ENCODE assay signal across 9 cellular contexts in the genomic region with DNA sequence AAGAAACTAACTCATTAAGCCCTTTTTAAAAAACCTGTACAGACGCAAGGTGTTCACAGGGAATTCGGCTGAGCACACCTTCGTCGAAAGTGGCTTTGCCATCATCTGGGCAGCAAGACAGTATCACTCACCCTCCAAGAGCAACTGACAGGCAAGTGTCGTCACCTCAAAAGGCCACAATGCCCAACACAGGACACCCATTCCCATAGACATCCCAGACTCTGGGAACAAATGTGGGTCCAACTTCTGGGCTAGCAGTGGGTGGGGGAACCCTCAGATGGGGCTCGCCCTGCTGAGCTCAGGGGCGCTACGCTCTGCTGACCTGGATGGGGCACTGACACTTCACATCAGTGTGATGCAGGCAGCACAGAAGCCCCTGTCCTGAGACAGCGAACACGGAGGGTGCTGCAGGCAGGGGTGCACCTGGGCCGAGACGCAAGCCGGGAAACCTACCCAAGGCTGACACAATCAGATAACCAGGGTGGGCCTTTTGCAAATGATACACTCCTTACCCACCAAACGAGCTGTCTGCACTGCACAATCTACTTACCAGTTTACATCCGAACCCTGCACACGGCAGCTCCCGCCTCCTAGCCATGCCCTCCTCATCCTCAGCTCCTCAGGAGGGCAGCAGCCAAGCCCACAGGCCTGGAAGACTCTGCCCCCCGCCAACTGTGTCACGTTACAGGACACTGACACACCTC. TPM values are rescaled to one million over a fixed set of nuclear protein-coding genes. Genes with fewer than 3 reads are reported as not detected.
DNase-seq lines count a peak whose midpoint lies in the region; ATAC-seq and TF ChIP-seq lines count a peak whose summit lies in the region.
"Had no signal": no experiment of that assay in that cellular context is flagged by ENCODE, and none has a peak within 500 bp of the region (broad histone marks: within the 10 kb centered on the region; RNA-seq: fewer than 3 reads in every experiment).

No MANE protein-coding gene starts in this region.

- H3K79me1 ChIP-seq in mesenchymal stem cell (replicated peaks; ENCODE audit: low read length, poor library complexity, severe bottlenecking), result peaks cover 4% of the 10 kb centered on the region

- H2AFZ ChIP-seq in mesenchymal stem cell (ENCODE audit: low read depth, low read length), result no peak overlapping the region

- intact Hi-C loops in activated CD4-positive, alpha-beta memory T cell treated with anti-CD3 and anti-CD28 coated beads for 36 hours (cut with micrococcal nuclease), result no loop called here

- H3K14ac ChIP-seq in mesenchymal stem cell (ENCODE audit: low read length in 2 of 2), result peak overlapping the region in 1 of 2 experiments; percentile 63

- H2AK5ac ChIP-seq in mesenchymal stem cell (ENCODE audit: low read length, severe bottlenecking), result no peak overlapping the region

- ATAC-seq in central memory CD8-positive, alpha-beta T cell (replicated peaks; ENCODE audit: extremely low read depth, poor library complexity, severe bottlenecking), result no peak
- ATAC-seq in thoracic aorta (ENCODE audit: insufficient number of reproducible peaks, low FRiP score, low read depth), result no peak
- no peak for ATAC-seq in activated T-cell treated with anti-CD3 and anti-CD28 coated beads, Interleukin-2, amount 50 U/mL, for 72 hours (replicated peaks in 1 of 2)

- peak overlapping the region; percentile 82 for H3K4me2 ChIP-seq in mesenchymal stem cell (ENCODE audit: low read length, poor library complexity, severe bottlenecking)

- CTCF ChIA-PET in activated CD4-positive, alpha-beta memory T cell treated with anti-CD3 and anti-CD28 coated beads, Interleukin-2, amount 10 ng/mL, durations not matched to agents 7 days and 5 days (lab: Charles Lee), result no interaction called here
- CTCF ChIA-PET in activated CD4-positive, alpha-beta memory T cell treated with anti-CD3 and anti-CD28 coated beads for 36 hours (lab: Charles Lee), result no interaction called here

- H3K4me1 Mint-ChIP-seq in activated CD4-positive, alpha-beta memory T cell treated with anti-CD3 and anti-CD28 coated beads, Interleukin-2, amount 10 ng/mL, durations not matched to agents 7 days and 5 days, result peaks cover 11% of the 10 kb centered on the region
- H3K4me1 Mint-ChIP-seq in activated CD4-positive, alpha-beta memory T cell treated with anti-CD3 and anti-CD28 coated beads for 36 hours (ENCODE audit: low read depth), result peaks cover 13% of the 10 kb centered on the region
- H3K4me1 Mint-ChIP-seq in central memory CD8-positive, alpha-beta T cell, result peaks cover 5% of the 10 kb centered on the region
- H3K4me1 Mint-ChIP-seq in activated T-cell treated with anti-CD3 and anti-CD28 coated beads, Interleukin-2, amount 50 U/mL, for 72 hours (ENCODE audit: low read depth), result peaks cover 7% of the 10 kb centered on the region
- H3K4me1 Mint-ChIP-seq: activated CD4-positive, alpha-beta T cell treated with anti-CD3 and anti-CD28 coated beads, Interleukin-2, amount 10 ng/mL, durations not matched to agents 24 days and 14 days had no signal

- H3K18ac ChIP-seq in mesenchymal stem cell (ENCODE audit: low read depth in 1 of 2, low read length in 2 of 2), result no peak overlapping the region

- no peaks in the 10 kb centered on the region for H3K9me3 Mint-ChIP-seq in activated CD4-positive, alpha-beta memory T cell treated with anti-CD3 and anti-CD28 coated beads, Interleukin-2, amount 10 ng/mL, durations not matched to agents 7 days and 5 days
- H3K9me3 Mint-ChIP-seq in activated CD4-positive, alpha-beta memory T cell treated with anti-CD3 and anti-CD28 coated beads for 36 hours, result no peaks in the 10 kb centered on the region
- H3K9me3 Mint-ChIP-seq in central memory CD8-positive, alpha-beta T cell, result no peaks in the 10 kb centered on the region
- no peaks in the 10 kb centered on the region for H3K9me3 Mint-ChIP-seq in activated T-cell treated with anti-CD3 and anti-CD28 coated beads, Interleukin-2, amount 50 U/mL, for 72 hours
- H3K9me3 Mint-ChIP-seq: activated CD4-positive, alpha-beta T cell treated with anti-CD3 and anti-CD28 coated beads, Interleukin-2, amount 10 ng/mL, durations not matched to agents 24 days and 14 days had no signal

- H4K91ac ChIP-seq in mesenchymal stem cell (ENCODE audit: low read length), result no peak overlapping the region

- H3K9me3 ChIP-seq in mesenchymal stem cell (ENCODE audit: control insufficient read depth, low read length), result no peaks in the 10 kb centered on the region
- H3K9me3 ChIP-seq in thoracic aorta, result no peaks in the 10 kb centered on the region

- peaks cover 38% of the 10 kb centered on the region for H3K27me3 Mint-ChIP-seq in activated CD4-positive, alpha-beta memory T cell treated with anti-CD3 and anti-CD28 coated beads, Interleukin-2, amount 10 ng/mL, durations not matched to agents 7 days and 5 days
- peaks cover 40% of the 10 kb centered on the region for H3K27me3 Mint-ChIP-seq in activated CD4-positive, alpha-beta memory T cell treated with anti-CD3 and anti-CD28 coated beads for 36 hours
- peaks cover 65% of the 10 kb centered on the region for H3K27me3 Mint-ChIP-seq in central memory CD8-positive, alpha-beta T cell
- H3K27me3 Mint-ChIP-seq in activated T-cell treated with anti-CD3 and anti-CD28 coated beads, Interleukin-2, amount 50 U/mL, for 72 hours (ENCODE audit: low read depth), result peaks cover 45% of the 10 kb centered on the region

- peak overlapping the region in 1 of 2 experiments; percentile 15 for H2BK12ac ChIP-seq in mesenchymal stem cell (ENCODE audit: low read length in 2 of 2)

- POLR2A ChIA-PET in activated CD4-positive, alpha-beta memory T cell treated with anti-CD3 and anti-CD28 coated beads, Interleukin-2, amount 10 ng/mL, durations not matched to agents 7 days and 5 days (lab: Charles Lee), result no interaction called here
- POLR2A ChIA-PET in activated CD4-positive, alpha-beta memory T cell treated with anti-CD3 and anti-CD28 coated beads for 36 hours (lab: Charles Lee), result no interaction called here

- H3K27ac ChIP-seq in mesenchymal stem cell (ENCODE audit: low read length, poor library complexity, severe bottlenecking) (no peak overlapping the region), thoracic aorta (peak overlapping the region; percentile 63 to 67)

- H3K36me3 ChIP-seq in mesenchymal stem cell (ENCODE audit: control insufficient read depth in 1 of 2, insufficient read depth in 2 of 2, low read depth in 1 of 2, low read length in 2 of 2) (peaks cover 0 to 6% of the 10 kb centered on the region in 2 experiments), thoracic aorta (no peaks in the 10 kb centered on the region)

- H3K23ac ChIP-seq in mesenchymal stem cell (ENCODE audit: low read length in 2 of 2), result peak overlapping the region in 1 of 2 experiments; percentile 46

- no peak overlapping the region for H3K4ac ChIP-seq in mesenchymal stem cell (ENCODE audit: low read depth in 1 of 2, low read length in 2 of 2)

- H2BK5ac ChIP-seq in mesenchymal stem cell (ENCODE audit: low read depth, low read length, poor library complexity, severe bottlenecking), result no peak overlapping the region

- no peak overlapping the region for H2BK15ac ChIP-seq in mesenchymal stem cell (ENCODE audit: low read depth, poor library complexity, severe bottlenecking)

- H3K9ac ChIP-seq in mesenchymal stem cell (ENCODE audit: low read length), result peak overlapping the region; percentile 90

- DNase-seq in activated CD4-positive, alpha-beta memory T cell treated with anti-CD3 and anti-CD28 coated beads, Interleukin-2, amount 10 ng/mL, durations not matched to agents 7 days and 5 days, result no peak
- DNase-seq in activated CD4-positive, alpha-beta memory T cell treated with anti-CD3 and anti-CD28 coated beads for 36 hours, result no peak
- DNase-seq in central memory CD8-positive, alpha-beta T cell (ENCODE audit: low spot score in 2 of 2), result no peak
- DNase-seq in mesenchymal stem cell (no peak), thoracic aorta (ENCODE audit: low spot score) (no peak), nucleus accumbens (lab: John Stamatoyannopoulos, UW) (no peak)
- no peak for DNase-seq in activated T-cell treated with anti-CD3 and anti-CD28 coated beads, Interleukin-2, amount 50 U/mL, for 1 hour
- no peak for DNase-seq in activated T-cell treated with anti-CD3 and anti-CD28 coated beads, Interleukin-2, amount 50 U/mL, for 72 hours
- DNase-seq: activated CD4-positive, alpha-beta T cell treated with anti-CD3 and anti-CD28 coated beads, Interleukin-2, amount 10 ng/mL, durations not matched to agents 24 days and 14 days had no signal

- H3K4me1 ChIP-seq in mesenchymal stem cell (ENCODE audit: control insufficient read depth, insufficient read depth, low read depth, low read length) (peaks cover 38% of the 10 kb centered on the region), thoracic aorta (ENCODE audit: control insufficient read depth in 1 of 2, low read depth in 2 of 2) (peaks cover 14 to 40% of the 10 kb centered on the region in 2 donors)

- peak overlapping the region; percentile 1 for H3K4me3 Mint-ChIP-seq in activated CD4-positive, alpha-beta memory T cell treated with anti-CD3 and anti-CD28 coated beads, Interleukin-2, amount 10 ng/mL, durations not matched to agents 7 days and 5 days
- no peak overlapping the region for H3K4me3 Mint-ChIP-seq in activated CD4-positive, alpha-beta memory T cell treated with anti-CD3 and anti-CD28 coated beads for 36 hours
- peak overlapping the region; percentile 27 for H3K4me3 Mint-ChIP-seq in central memory CD8-positive, alpha-beta T cell
- H3K4me3 Mint-ChIP-seq in activated T-cell treated with anti-CD3 and anti-CD28 coated beads, Interleukin-2, amount 50 U/mL, for 72 hours, result no peak overlapping the region
- H3K4me3 Mint-ChIP-seq: activated CD4-positive, alpha-beta T cell treated with anti-CD3 and anti-CD28 coated beads, Interleukin-2, amount 10 ng/mL, durations not matched to agents 24 days and 14 days had no signal

- no peak overlapping the region for H2BK120ac ChIP-seq in mesenchymal stem cell (ENCODE audit: low read depth, low read length)

- H3K36me3 Mint-ChIP-seq in activated CD4-positive, alpha-beta memory T cell treated with anti-CD3 and anti-CD28 coated beads, Interleukin-2, amount 10 ng/mL, durations not matched to agents 7 days and 5 days (ENCODE audit: low read depth), result no peaks in the 10 kb centered on the region
- no peaks in the 10 kb centered on the region for H3K36me3 Mint-ChIP-seq in activated CD4-positive, alpha-beta memory T cell treated with anti-CD3 and anti-CD28 coated beads for 36 hours
- no peaks in the 10 kb centered on the region for H3K36me3 Mint-ChIP-seq in central memory CD8-positive, alpha-beta T cell (ENCODE audit: insufficient read depth)
- H3K36me3 Mint-ChIP-seq in activated T-cell treated with anti-CD3 and anti-CD28 coated beads, Interleukin-2, amount 50 U/mL, for 72 hours (ENCODE audit: insufficient read depth in 2 of 2), result peaks cover 0 to 5% of the 10 kb centered on the region in 2 donors

- 88% methylated on average over 19 of the region's 19 CpGs for WGBS in mesenchymal stem cell

- H3K27ac Mint-ChIP-seq in activated CD4-positive, alpha-beta memory T cell treated with anti-CD3 and anti-CD28 coated beads, Interleukin-2, amount 10 ng/mL, durations not matched to agents 7 days and 5 days, result no peak overlapping the region
- no peak overlapping the region for H3K27ac Mint-ChIP-seq in activated CD4-positive, alpha-beta memory T cell treated with anti-CD3 and anti-CD28 coated beads for 36 hours
- H3K27ac Mint-ChIP-seq in central memory CD8-positive, alpha-beta T cell (ENCODE audit: low read depth), result no peak overlapping the region
- H3K27ac Mint-ChIP-seq in activated T-cell treated with anti-CD3 and anti-CD28 coated beads, Interleukin-2, amount 50 U/mL, for 72 hours, result no peak overlapping the region
- H3K27ac Mint-ChIP-seq: activated CD4-positive, alpha-beta T cell treated with anti-CD3 and anti-CD28 coated beads, Interleukin-2, amount 10 ng/mL, durations not matched to agents 24 days and 14 days had no signal

- TF ChIP-seq CTCF in thoracic aorta (IDR thresholded peaks at IDR 0.05), result no peak

- no peak overlapping the region for H4K8ac ChIP-seq in mesenchymal stem cell (ENCODE audit: low read length)

- H3K27me3 ChIP-seq in mesenchymal stem cell (ENCODE audit: control insufficient read depth in 1 of 2, insufficient read depth in 1 of 2, low read length in 2 of 2), result no peaks in the 10 kb centered on the region
- H3K27me3 ChIP-seq in thoracic aorta (replicated peaks; ENCODE audit: insufficient read depth), result no peaks in the 10 kb centered on the region

- peak overlapping the region; percentile 43 to 90 for H3K4me3 ChIP-seq in mesenchymal stem cell (ENCODE audit: insufficient read depth in 1 of 2, low read depth in 1 of 2, low read length in 2 of 2)
- peak overlapping the region; percentile 86 for H3K4me3 ChIP-seq in thoracic aorta

RNA-seq across cellular contexts. Expression of gene DIP2C, which starts 1.7 kb away (rescaled TPM):
- total RNA-seq in activated CD4-positive, alpha-beta memory T cell treated with anti-CD3 and anti-CD28 coated beads, Interleukin-2, amount 10 ng/mL, durations not matched to agents 7 days and 5 days, result under 1 TPM; 0.70 to 0.76 TPM
- under 1 TPM; 0.62 to 0.80 TPM for total RNA-seq in activated CD4-positive, alpha-beta memory T cell treated with anti-CD3 and anti-CD28 coated beads for 36 hours
- 11.6 TPM for polyA plus RNA-seq in mesenchymal stem cell (2013, experiment 1 of 2)
- 11.2 TPM for polyA plus RNA-seq in mesenchymal stem cell (2013, experiment 2 of 2)
- 10 to 100 TPM; 36.8 to 44.0 TPM for total RNA-seq in thoracic aorta
- 1 to 10 TPM in 1 of 2 donors, under 1 TPM in 1; 0.70 to 1.6 TPM for total RNA-seq in activated T-cell treated with anti-CD3 and anti-CD28 coated beads, Interleukin-2, amount 50 U/mL, for 72 hours

Comparison
In these comparisons a context has a peak if more than half of its experiments do, and no peak if none do; other contexts are left out.
1. H3K4me3 Mint-ChIP-seq: peak in activated CD4-positive, alpha-beta memory T cell treated with anti-CD3 and anti-CD28 coated beads, Interleukin-2, amount 10 ng/mL, durations not matched to agents 7 days and 5 days (single experiment) and central memory CD8-positive, alpha-beta T cell (single experiment); none in activated CD4-positive, alpha-beta memory T cell treated with anti-CD3 and anti-CD28 coated beads for 36 hours (single experiment) and activated T-cell treated with anti-CD3 and anti-CD28 coated beads, Interleukin-2, amount 50 U/mL, for 72 hours (0 of 2).
2. RNA of gene DIP2C, which starts 1.7 kb away (total RNA-seq): 36.8 to 44.0 TPM in thoracic aorta; 0.70 to 1.6 TPM in activated T-cell treated with anti-CD3 and anti-CD28 coated beads, Interleukin-2, amount 50 U/mL, for 72 hours, 0.62 to 0.80 TPM in activated CD4-positive, alpha-beta memory T cell treated with anti-CD3 and anti-CD28 coated beads for 36 hours and 0.70 to 0.76 TPM in activated CD4-positive, alpha-beta memory T cell treated with anti-CD3 and anti-CD28 coated beads, Interleukin-2, amount 10 ng/mL, durations not matched to agents 7 days and 5 days; every median in the first group is over 10 times any median in the second.